Comparison of ENCODE assay signal across 18 cellular contexts in the genomic region with DNA sequence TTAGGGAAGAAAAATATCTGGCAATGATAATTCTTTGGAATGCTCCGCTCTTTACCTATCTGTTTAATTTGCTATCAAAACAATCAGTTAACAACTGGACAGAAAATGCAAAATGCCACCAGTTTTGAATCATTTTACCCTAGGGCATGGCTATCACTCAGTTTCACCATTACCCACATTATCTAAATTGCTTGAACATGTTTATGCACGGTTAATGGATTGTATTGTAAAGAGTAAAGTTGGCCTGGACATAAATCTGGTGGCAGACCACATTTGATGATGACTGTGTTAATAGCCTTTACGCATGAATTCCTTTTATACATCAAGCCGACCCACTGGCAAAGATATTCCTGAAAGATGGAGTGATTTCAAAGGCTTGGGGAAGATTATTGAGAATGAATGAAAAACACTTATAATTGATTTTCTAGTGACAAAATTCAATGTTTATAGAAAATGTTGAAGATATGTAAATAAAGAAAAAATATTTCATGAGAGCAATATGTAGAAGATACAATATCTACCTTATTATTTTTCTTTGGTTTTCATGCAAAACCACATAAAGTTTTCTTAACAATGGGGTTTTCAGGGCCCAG.
"Had no signal": no experiment of that assay in that cellular context is flagged by ENCODE, and none has a peak within 500 bp of the region (broad histone marks: within the 10 kb centered on the region; RNA-seq: fewer than 3 reads in every experiment).

No MANE protein-coding gene starts in this region.

- H3K27ac Mint-ChIP-seq: activated CD4-positive, alpha-beta T cell treated with anti-CD3 and anti-CD28 coated beads for 36 hours; activated naive CD8-positive, alpha-beta T cell; activated T-helper 1 cell treated with anti-CD3 and anti-CD28 coated beads, Interleukin-12 subunit alpha, Interleukin-12 subunit beta, Interleukin-2, Interleukin-4 antibody, amounts not matched to agents 30 ng/mL and 10 ng/mL and 1 ng/mL, durations not matched to agents 14 hours and 24 hours and 36 hours; dendritic cell treated with granulocyte-macrophage colony-stimulating factor and Interleukin-4, amounts not matched to agents 40 ng/mL and 50 ng/mL, for 4 days; natural killer cell treated with Interleukin-12 subunit alpha and Interleukin-12 subunit beta and Interleukin-15 and Interleukin-18, amount 100 ng/mL, for 72 hours; stimulated activated effector memory CD8-positive, alpha-beta T cell treated with anti-CD3 and anti-CD28 coated beads, Interleukin-12 subunit alpha, Interleukin-12 subunit beta, amount 100 ng/mL, for 72 hours had no signal

- H3K27me3 Mint-ChIP-seq: activated CD4-positive, alpha-beta T cell treated with anti-CD3 and anti-CD28 coated beads for 36 hours; activated naive CD8-positive, alpha-beta T cell; dendritic cell treated with granulocyte-macrophage colony-stimulating factor and Interleukin-4, amounts not matched to agents 40 ng/mL and 50 ng/mL, for 4 days; natural killer cell treated with Interleukin-12 subunit alpha and Interleukin-12 subunit beta and Interleukin-15 and Interleukin-18, amount 100 ng/mL, for 72 hours had no signal

- H3K4me3 Mint-ChIP-seq: activated CD4-positive, alpha-beta T cell treated with anti-CD3 and anti-CD28 coated beads for 36 hours; activated naive CD8-positive, alpha-beta T cell; activated T-helper 1 cell treated with anti-CD3 and anti-CD28 coated beads, Interleukin-12 subunit alpha, Interleukin-12 subunit beta, Interleukin-2, Interleukin-4 antibody, amounts not matched to agents 30 ng/mL and 10 ng/mL and 1 ng/mL, durations not matched to agents 14 hours and 24 hours and 36 hours; dendritic cell treated with granulocyte-macrophage colony-stimulating factor and Interleukin-4, amounts not matched to agents 40 ng/mL and 50 ng/mL, for 4 days; natural killer cell treated with Interleukin-12 subunit alpha and Interleukin-12 subunit beta and Interleukin-15 and Interleukin-18, amount 100 ng/mL, for 72 hours; stimulated activated effector memory CD8-positive, alpha-beta T cell treated with anti-CD3 and anti-CD28 coated beads, Interleukin-12 subunit alpha, Interleukin-12 subunit beta, amount 100 ng/mL, for 72 hours had no signal

- H3K36me3 Mint-ChIP-seq: activated naive CD8-positive, alpha-beta T cell; natural killer cell treated with Interleukin-12 subunit alpha and Interleukin-12 subunit beta and Interleukin-15 and Interleukin-18, amount 100 ng/mL, for 72 hours; stimulated activated effector memory CD8-positive, alpha-beta T cell treated with anti-CD3 and anti-CD28 coated beads, Interleukin-12 subunit alpha, Interleukin-12 subunit beta, amount 100 ng/mL, for 72 hours had no signal

- DNase-seq: activated CD4-positive, alpha-beta T cell treated with anti-CD3 and anti-CD28 coated beads for 36 hours; activated CD4-positive, alpha-beta T cell treated with anti-CD3 and anti-CD28 coated beads, Interleukin-2, amount 50 U/mL, for 48 hours; activated T-cell treated with anti-CD3 and anti-CD28 coated beads for 4 hours; amniotic stem cell; effector CD8-positive, alpha-beta T cell; left colon; lower lobe of right lung; pancreas; sigmoid colon; stimulated activated CD4-positive, alpha-beta T cell treated with anti-CD3 and anti-CD28 coated beads, Interleukin-4, amount 100 ng/mL, for 24 hours; stomach; trophoblast cell had no signal

- H3K4me1 Mint-ChIP-seq: activated CD4-positive, alpha-beta T cell treated with anti-CD3 and anti-CD28 coated beads for 36 hours; stimulated activated effector memory CD8-positive, alpha-beta T cell treated with anti-CD3 and anti-CD28 coated beads, Interleukin-12 subunit alpha, Interleukin-12 subunit beta, amount 100 ng/mL, for 72 hours had no signal

- H3K9me3 Mint-ChIP-seq: activated T-helper 1 cell treated with anti-CD3 and anti-CD28 coated beads, Interleukin-12 subunit alpha, Interleukin-12 subunit beta, Interleukin-2, Interleukin-4 antibody, amounts not matched to agents 30 ng/mL and 10 ng/mL and 1 ng/mL, durations not matched to agents 14 hours and 24 hours and 36 hours; dendritic cell treated with granulocyte-macrophage colony-stimulating factor and Interleukin-4, amounts not matched to agents 40 ng/mL and 50 ng/mL, for 4 days had no signal

- ATAC-seq: activated CD4-positive, alpha-beta T cell treated with anti-CD3 and anti-CD28 coated beads for 36 hours; gastroesophageal sphincter; left colon; lower lobe of right lung; natural killer cell treated with Interleukin-12 subunit alpha and Interleukin-12 subunit beta and Interleukin-15 and Interleukin-18, amount 100 ng/mL, for 72 hours; pancreas; stimulated activated effector memory CD8-positive, alpha-beta T cell treated with anti-CD3 and anti-CD28 coated beads, Interleukin-12 subunit alpha, Interleukin-12 subunit beta, amount 100 ng/mL, for 72 hours had no signal
